In genomic region chr1:24939040-24939439, GRCh38 we compare ENCODE assay signal across 24 cellular contexts. TPM values are rescaled to one million over a fixed set of nuclear protein-coding genes. Genes with fewer than 3 reads are reported as not detected.
"Had no signal": no experiment of that assay in that cellular context is flagged by ENCODE, and none has a peak within 500 bp of the region (broad histone marks: within the 10 kb centered on the region; RNA-seq: fewer than 3 reads in every experiment).

No MANE protein-coding gene starts in this region.

- H3K9me3 Mint-ChIP-seq: activated CD4-positive, alpha-beta memory T cell treated with anti-CD3 and anti-CD28 coated beads for 36 hours; activated T-helper 2 cell treated with anti-CD3 and anti-CD28 coated beads, Interferon-gamma antibody, Interleukin-2, Interleukin-4, amounts not matched to agents 10 μg/mL and 5 μg/mL and 100 μg/mL, durations not matched to agents 14 hours and 24 hours and 36 hours; central memory CD8-positive, alpha-beta T cell; naive thymus-derived CD4-positive, alpha-beta T cell; neural progenitor cell; stimulated activated memory B cell treated with anti-CD40 and anti-IgM and Interleukin-4, amounts not matched to agents 10 μg/mL and 1 μg/mL and 100 μg/mL, for 72 hours; T-helper 2 cell treated with Interferon-gamma antibody and Interleukin-4, amounts not matched to agents 5 μg/mL and 100 μg/mL, for 36 hours; type B pancreatic cell had no signal

- H3K27ac Mint-ChIP-seq: activated CD4-positive, alpha-beta memory T cell treated with anti-CD3 and anti-CD28 coated beads for 36 hours; activated T-helper 2 cell treated with anti-CD3 and anti-CD28 coated beads, Interferon-gamma antibody, Interleukin-2, Interleukin-4, amounts not matched to agents 10 μg/mL and 5 μg/mL and 100 μg/mL, durations not matched to agents 14 hours and 24 hours and 36 hours; neural progenitor cell; stimulated activated memory B cell treated with anti-CD40 and anti-IgM and Interleukin-4, amounts not matched to agents 10 μg/mL and 1 μg/mL and 100 μg/mL, for 72 hours; T-helper 2 cell treated with Interferon-gamma antibody and Interleukin-4, amounts not matched to agents 5 μg/mL and 100 μg/mL, for 36 hours; type B pancreatic cell had no signal

- H3K4me3 ChIP-seq: left lung, lung, neural progenitor cell, thoracic aorta, vagina had no signal

- H3K36me3 Mint-ChIP-seq: neural progenitor cell, type B pancreatic cell had no signal

- H3K4me1 ChIP-seq: left lung, vagina had no signal

- H3K4me3 Mint-ChIP-seq: activated CD4-positive, alpha-beta memory T cell treated with anti-CD3 and anti-CD28 coated beads for 36 hours; central memory CD8-positive, alpha-beta T cell; naive thymus-derived CD4-positive, alpha-beta T cell; neural progenitor cell; stimulated activated memory B cell treated with anti-CD40 and anti-IgM and Interleukin-4, amounts not matched to agents 10 μg/mL and 1 μg/mL and 100 μg/mL, for 72 hours; T-helper 2 cell treated with Interferon-gamma antibody and Interleukin-4, amounts not matched to agents 5 μg/mL and 100 μg/mL, for 36 hours; type B pancreatic cell had no signal

- H3K27me3 ChIP-seq: vagina had no signal

- H3K27ac ChIP-seq: left lung, neural progenitor cell, thoracic aorta, vagina had no signal

- H3K36me3 ChIP-seq: left lung, neural progenitor cell, thoracic aorta, vagina had no signal

- H3K27me3 Mint-ChIP-seq: activated CD4-positive, alpha-beta memory T cell treated with anti-CD3 and anti-CD28 coated beads for 36 hours; central memory CD8-positive, alpha-beta T cell; naive thymus-derived CD4-positive, alpha-beta T cell; stimulated activated memory B cell treated with anti-CD40 and anti-IgM and Interleukin-4, amounts not matched to agents 10 μg/mL and 1 μg/mL and 100 μg/mL, for 72 hours had no signal

- H3K9me3 ChIP-seq: left lung, thoracic aorta, vagina had no signal

- DNase-seq: activated CD4-positive, alpha-beta memory T cell treated with anti-CD3 and anti-CD28 coated beads for 36 hours; activated CD4-positive, alpha-beta T cell treated with anti-CD3 and anti-CD28 coated beads for 1 hour; activated naive CD4-positive, alpha-beta T cell treated with Interleukin-2 at 50 U/mL for 16 hours; activated T-cell treated with anti-CD3 and anti-CD28 coated beads, Interleukin-2, amount 50 U/mL, for 1 hour; effector memory CD4-positive, alpha-beta T cell; hippocampal formation; kidney glomerular epithelial cell; naive thymus-derived CD4-positive, alpha-beta T cell; small intestine; stimulated activated CD4-positive, alpha-beta T cell treated with anti-CD3 and anti-CD28 coated beads, Interleukin-2, amount 100 ng/mL, for 24 hours had no signal

- ATAC-seq: esophagus mucosa; left lung; naive thymus-derived CD4-positive, alpha-beta T cell; sciatic nerve; stimulated activated memory B cell treated with anti-CD40 and anti-IgM and Interleukin-4, amounts not matched to agents 10 μg/mL and 1 μg/mL and 100 μg/mL, for 72 hours had no signal

RNA-seq across cellular contexts. Expression of gene RUNX3, which starts 9.0 kb away (rescaled TPM):
- total RNA-seq: dermis microvascular lymphatic vessel endothelial cell, endothelial cell of umbilical vein had no signal
- polyA plus RNA-seq: endothelial cell of umbilical vein had no signal
